ENCODE assay signal across 2 cellular contexts in genomic region chr4:76423159-76423558, GRCh38. TPM values are rescaled to one million over a fixed set of nuclear protein-coding genes. Genes with fewer than 3 reads are reported as not detected.
"Had no signal": no experiment of that assay in that cellular context is flagged by ENCODE, and none has a peak within 500 bp of the region (broad histone marks: within the 10 kb centered on the region; RNA-seq: fewer than 3 reads in every experiment).

No MANE protein-coding gene starts in this region.

RNA-seq across cellular contexts. Expression of gene CCDC158, which starts 2.2 kb away (rescaled TPM):
- total RNA-seq: G401, GM12878 had no signal
- polyA plus RNA-seq: GM12878 had no signal
